ENCODE assay signal across 26 cellular contexts in the genomic region with DNA sequence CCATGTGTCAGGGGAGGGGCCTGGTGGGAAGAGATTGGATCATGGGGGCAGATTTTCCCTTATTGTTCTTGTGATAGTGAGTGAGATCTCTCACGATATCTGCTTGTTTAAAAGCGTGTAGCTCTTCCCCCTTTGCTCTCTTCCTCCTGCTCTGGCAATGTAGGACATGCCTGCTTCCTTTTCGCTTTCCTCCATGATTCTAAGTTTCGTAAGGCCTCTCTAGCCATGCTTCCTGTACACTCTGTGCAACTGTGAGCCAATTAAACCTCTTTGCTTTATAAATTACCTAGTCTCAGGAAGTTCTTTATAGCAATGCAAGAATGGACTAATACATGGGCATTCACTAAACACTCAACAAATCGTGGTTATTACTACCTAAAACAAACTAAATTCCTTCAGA.
"Had no signal": no experiment of that assay in that cellular context is flagged by ENCODE, and none has a peak within 500 bp of the region (broad histone marks: within the 10 kb centered on the region; RNA-seq: fewer than 3 reads in every experiment).

No MANE protein-coding gene starts in this region.

- H3K27me3 ChIP-seq: esophagus squamous epithelium, sigmoid colon, stomach, thyroid gland had no signal

- H3K36me3 ChIP-seq: esophagus squamous epithelium, left ventricle myocardium inferior, sigmoid colon, stomach, thyroid gland had no signal

- H3K27me3 Mint-ChIP-seq: stimulated activated memory B cell treated with anti-CD40 and anti-IgM and Interleukin-4, amounts not matched to agents 10 μg/mL and 1 μg/mL and 100 μg/mL, for 72 hours had no signal

- H3K9me3 Mint-ChIP-seq: activated T-cell treated with anti-CD3 and anti-CD28 coated beads, Interleukin-2, amount 50 U/mL, for 72 hours; central memory CD8-positive, alpha-beta T cell; stimulated activated memory B cell treated with anti-CD40 and anti-IgM and Interleukin-4, amounts not matched to agents 10 μg/mL and 1 μg/mL and 100 μg/mL, for 72 hours had no signal

- H3K4me3 ChIP-seq: esophagus squamous epithelium, left ventricle myocardium inferior, lung, psoas muscle, sigmoid colon, stomach, thyroid gland had no signal

- H3K27ac ChIP-seq: esophagus squamous epithelium, left ventricle myocardium inferior, parathyroid adenoma, psoas muscle, sigmoid colon, stomach, thyroid gland, VCaP had no signal

- H3K27ac Mint-ChIP-seq: activated naive CD8-positive, alpha-beta T cell; nephron; stimulated activated memory B cell treated with anti-CD40 and anti-IgM and Interleukin-4, amounts not matched to agents 10 μg/mL and 1 μg/mL and 100 μg/mL, for 72 hours had no signal

- H3K4me1 Mint-ChIP-seq: central memory CD8-positive, alpha-beta T cell had no signal

- H3K36me3 Mint-ChIP-seq: activated naive CD8-positive, alpha-beta T cell; stimulated activated memory B cell treated with anti-CD40 and anti-IgM and Interleukin-4, amounts not matched to agents 10 μg/mL and 1 μg/mL and 100 μg/mL, for 72 hours had no signal

- H3K79me2 ChIP-seq: parathyroid adenoma had no signal

- ATAC-seq: activated T-cell treated with anti-CD3 and anti-CD28 coated beads, Interleukin-2, amount 50 U/mL, for 72 hours; stimulated activated memory B cell treated with anti-CD40 and anti-IgM and Interleukin-4, amounts not matched to agents 10 μg/mL and 1 μg/mL and 100 μg/mL, for 72 hours had no signal

- H2AFZ ChIP-seq: parathyroid adenoma had no signal

- DNase-seq: activated CD4-positive, alpha-beta T cell treated with anti-CD3 and anti-CD28 coated beads for 4 hours; activated CD4-positive, alpha-beta T cell treated with anti-CD3 and anti-CD28 coated beads, Interleukin-2, amount 50 U/mL, for 4 hours; activated naive CD4-positive, alpha-beta T cell treated with Interleukin-2 at 50 U/mL for 16 hours; activated T-cell treated with anti-CD3 and anti-CD28 coated beads for 4 hours; activated T-cell treated with anti-CD3 and anti-CD28 coated beads, Interleukin-2, amount 50 U/mL, for 72 hours; anterior cingulate cortex; effector CD4-positive, alpha-beta T cell; esophagus squamous epithelium; foreskin melanocyte; left ventricle myocardium inferior; nucleus accumbens; psoas muscle; sigmoid colon; stimulated activated CD4-positive, alpha-beta T cell treated with anti-CD3 and anti-CD28 coated beads, Interleukin-1b, Interleukin-23, amount 100 ng/mL, for 48 hours; stimulated activated CD4-positive, alpha-beta T cell treated with anti-CD3 and anti-CD28 coated beads, Interleukin-4, amount 100 ng/mL, for 4 hours; stimulated activated CD8-positive, alpha-beta memory T cell treated with anti-CD3 and anti-CD28 coated beads, Interleukin-4, amount 100 ng/mL, for 48 hours; stomach; thyroid gland had no signal

- H3K4me1 ChIP-seq: esophagus squamous epithelium, left ventricle myocardium inferior, parathyroid adenoma, psoas muscle, thyroid gland had no signal

- H3K4me3 Mint-ChIP-seq: activated naive CD8-positive, alpha-beta T cell; activated T-cell treated with anti-CD3 and anti-CD28 coated beads, Interleukin-2, amount 50 U/mL, for 72 hours; central memory CD8-positive, alpha-beta T cell; nephron; stimulated activated memory B cell treated with anti-CD40 and anti-IgM and Interleukin-4, amounts not matched to agents 10 μg/mL and 1 μg/mL and 100 μg/mL, for 72 hours had no signal

- FAIRE-seq: bronchial epithelial cell had no signal
